8 cellular contexts compared by ENCODE assay signal in genomic region chr4:121822796-121823504, GRCh38. TPM values are rescaled to one million over a fixed set of nuclear protein-coding genes. Genes with fewer than 3 reads are reported as not detected.
DNase-seq lines count a peak whose midpoint lies in the region; ATAC-seq, FAIRE-seq and TF ChIP-seq lines count a peak whose summit lies in the region.

No MANE protein-coding gene starts in this region.

- peak; percentile 15 for TF ChIP-seq CTCF in CD4-positive, alpha-beta T cell (IDR thresholded peaks at IDR 0.05)

- POLR2A ChIA-PET in CD4-positive, alpha-beta T cell (lab: Charles Lee) = interaction anchor here (1.6 to 3.8 kb wide), 3 partner anchors 22 to 126 kb away, joined by 12 to 40 read pairs (median 14); partner anchors contain the start of genes ANXA5, BBS7 and EXOSC9

- H3K4me1 ChIP-seq in rectal smooth muscle tissue (ENCODE audit: control insufficient read depth, insufficient read depth, low read length) = no peaks in the 10 kb centered on the region

- H3K9ac ChIP-seq in rectal smooth muscle tissue (ENCODE audit: low read length) = no peak overlapping the region

- peak overlapping the region; percentile 94 for H3K4me3 Mint-ChIP-seq in CD4-positive, alpha-beta T cell
- peak overlapping the region; percentile 97 for H3K4me3 Mint-ChIP-seq in activated T-cell treated with anti-CD3 and anti-CD28 coated beads, Interleukin-2, amount 50 U/mL, for 24 hours

- CTCF ChIA-PET in CD4-positive, alpha-beta T cell (lab: Charles Lee) = no interaction called here

- no peak overlapping the region for H3K27ac ChIP-seq in CD4-positive, alpha-beta T cell (ENCODE audit: low read depth, low read length)
- H3K27ac ChIP-seq in rectal smooth muscle tissue (ENCODE audit: low read depth, low read length) = no peak overlapping the region

- no peaks in the 10 kb centered on the region for H3K9me3 Mint-ChIP-seq in CD4-positive, alpha-beta T cell
- no peaks in the 10 kb centered on the region for H3K9me3 Mint-ChIP-seq in activated T-cell treated with anti-CD3 and anti-CD28 coated beads, Interleukin-2, amount 50 U/mL, for 24 hours

- peak; percentile 88 for FAIRE-seq in GM18507 (lab: Jason Lieb, UNC)

- no peaks in the 10 kb centered on the region for H3K36me3 ChIP-seq in rectal smooth muscle tissue (ENCODE audit: control insufficient read depth, insufficient read depth, low read length)

- DNase-seq in CD4-positive, alpha-beta T cell = peak in 3 of 10 experiments; percentile 4 to 16 (median 15)
- DNase-seq in GM18507 (ENCODE audit: extremely low spot score, insufficient read length, low read depth) (no peak), NCI-H146 treated with DMSO at 0.1 percent for 48 hours (lab: John Stamatoyannopoulos, UW; ENCODE audit: unreplicated experiment) (peak; percentile 15), Right ventricle myocardium superior (no peak), hippocampal formation (lab: John Stamatoyannopoulos, UW) (no peak)
- DNase-seq in activated T-cell treated with anti-CD3 and anti-CD28 coated beads, Interleukin-2, amount 50 U/mL, for 24 hours = peak; percentile 35

- peak; percentile 21 for ATAC-seq in CD4-positive, alpha-beta T cell (ENCODE audit: poor library complexity)
- ATAC-seq in HG02938 (IDR thresholded peaks at IDR 0.05; ENCODE audit: unreplicated experiment) (peak; percentile 42), Right ventricle myocardium superior (ENCODE audit: poor library complexity) (peak; percentile 20)

- peaks cover 26% of the 10 kb centered on the region for H3K4me1 Mint-ChIP-seq in CD4-positive, alpha-beta T cell (ENCODE audit: low read depth)
- peaks cover 20% of the 10 kb centered on the region for H3K4me1 Mint-ChIP-seq in activated T-cell treated with anti-CD3 and anti-CD28 coated beads, Interleukin-2, amount 50 U/mL, for 24 hours (ENCODE audit: low read depth)

- H3K27me3 Mint-ChIP-seq in CD4-positive, alpha-beta T cell = no peaks in the 10 kb centered on the region
- H3K27me3 Mint-ChIP-seq in activated T-cell treated with anti-CD3 and anti-CD28 coated beads, Interleukin-2, amount 50 U/mL, for 24 hours = no peaks in the 10 kb centered on the region

- intact Hi-C loops in CD4-positive, alpha-beta T cell (cut with DNase I, micrococcal nuclease) = loop anchor here in 1 of 2 experiments (1.0 to 10.0 kb wide), 3 partner anchors 22 to 1099 kb away; partner anchors contain the start of genes BLTP1, EXOSC9 and NUDT6
- intact Hi-C loops in Right ventricle myocardium superior (cut with DNase I) = no loop called here

- no peaks in the 10 kb centered on the region for H3K9me3 ChIP-seq in CD4-positive, alpha-beta T cell (ENCODE audit: control insufficient read depth, low read length)

- H3K27me3 ChIP-seq in CD4-positive, alpha-beta T cell (ENCODE audit: control insufficient read depth, insufficient read depth, low read length) = no peaks in the 10 kb centered on the region
- H3K27me3 ChIP-seq in rectal smooth muscle tissue (ENCODE audit: control insufficient read depth, insufficient read depth, low read length) = no peaks in the 10 kb centered on the region

- peak overlapping the region; percentile 78 for H3K4me3 ChIP-seq in rectal smooth muscle tissue (ENCODE audit: low read length)

- peak overlapping the region; percentile 83 for H3K27ac Mint-ChIP-seq in CD4-positive, alpha-beta T cell
- H3K27ac Mint-ChIP-seq in activated T-cell treated with anti-CD3 and anti-CD28 coated beads, Interleukin-2, amount 50 U/mL, for 24 hours = peak overlapping the region; percentile 91

- H3K36me3 Mint-ChIP-seq in CD4-positive, alpha-beta T cell (ENCODE audit: low read depth) = peaks cover 16% of the 10 kb centered on the region
- peaks cover 69% of the 10 kb centered on the region for H3K36me3 Mint-ChIP-seq in activated T-cell treated with anti-CD3 and anti-CD28 coated beads, Interleukin-2, amount 50 U/mL, for 24 hours (ENCODE audit: low read depth)

RNA-seq across cellular contexts. Expression of gene CCNA2, which starts 0.7 kb away (rescaled TPM):
- total RNA-seq in CD4-positive, alpha-beta T cell = under 1 TPM; 0.34 to 0.41 TPM
- 0.81 TPM for total RNA-seq in Right ventricle myocardium superior

RNA-seq across cellular contexts. Expression of gene EXOSC9, which starts 21.8 kb away (rescaled TPM):
- 10 to 100 TPM; 71.6 to 72.7 TPM for total RNA-seq in CD4-positive, alpha-beta T cell
- 9.8 TPM for total RNA-seq in Right ventricle myocardium superior

RNA-seq across cellular contexts. Expression of gene BBS7, which starts 47.3 kb away (rescaled TPM):
- total RNA-seq in CD4-positive, alpha-beta T cell = 1 to 10 TPM; 3.0 to 3.8 TPM
- total RNA-seq in Right ventricle myocardium superior = 5.6 TPM

RNA-seq across cellular contexts. Expression of gene SMIM43, which starts 58.0 kb away (rescaled TPM):
- total RNA-seq in CD4-positive, alpha-beta T cell = not detected
- not detected for total RNA-seq in Right ventricle myocardium superior

Comparison
In these comparisons a context has a peak if more than half of its experiments do, and no peak if none do; other contexts are left out.
1. DNase-seq: peak in NCI-H146 treated with DMSO at 0.1 percent for 48 hours (single experiment) and activated T-cell treated with anti-CD3 and anti-CD28 coated beads, Interleukin-2, amount 50 U/mL, for 24 hours (single experiment); none in GM18507 (single experiment), Right ventricle myocardium superior (single experiment) and hippocampal formation (0 of 2).
2. Peak in every context shown above with its lines, with median percentiles within 50 percentile points of each other: ATAC-seq.